1 cellular context compared by ENCODE assay signal in genomic region chr12:12159988-12160387, GRCh38.
TF ChIP-seq lines count a peak whose summit lies in the region.

No MANE protein-coding gene starts in this region.

TF ChIP-seq in A549, 52 proteins besides CTCF, POLR2A, EP300 and RAD21 (continued from another document):
- TF ChIP-seq E2F6 (IDR thresholded peaks at IDR 0.05; ENCODE audit: borderline replicate concordance, low read depth), result no peak
- TF ChIP-seq NPAS2 (CRISPR knock-in tag; IDR thresholded peaks at IDR 0.05; ENCODE audit: borderline replicate concordance), result no peak
- TF ChIP-seq ELK1 (IDR thresholded peaks at IDR 0.05; ENCODE audit: low read depth, low read length), result no peak
